15 cellular contexts compared by ENCODE assay signal in the genomic region with DNA sequence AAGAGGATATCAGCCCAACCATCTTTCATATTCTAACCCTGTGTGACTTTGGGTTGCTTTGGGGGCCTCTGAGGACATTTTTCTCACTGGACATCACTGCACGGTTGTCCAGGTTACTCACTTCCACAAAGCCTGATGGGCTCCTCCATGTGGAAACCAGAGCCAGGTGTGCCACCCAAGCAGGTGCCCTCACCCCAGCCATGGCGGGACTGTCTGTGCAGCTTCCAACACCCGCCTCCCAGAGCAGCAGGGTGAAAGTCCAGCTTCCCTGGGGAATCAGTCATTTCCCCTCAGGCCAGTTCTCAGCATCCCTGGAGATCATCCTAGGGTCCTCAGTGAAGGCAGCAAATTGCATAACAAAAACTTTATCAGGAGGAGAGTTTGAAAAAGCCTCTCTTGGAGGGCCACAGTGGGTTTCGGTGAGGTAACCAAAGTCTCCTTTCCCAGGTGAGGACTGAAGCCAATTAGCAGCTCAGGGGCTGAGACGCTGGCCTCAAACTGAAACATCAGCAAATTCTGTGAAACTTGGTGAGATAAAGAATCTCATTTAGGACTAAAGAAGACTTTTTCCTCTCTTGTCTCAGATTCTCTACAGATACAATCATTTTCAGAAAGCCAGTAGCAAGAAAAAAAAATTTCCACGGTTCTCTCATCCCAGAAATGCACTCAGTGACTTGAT.
DNase-seq lines count a peak whose midpoint lies in the region; ATAC-seq and TF ChIP-seq lines count a peak whose summit lies in the region.
"Had no signal": no experiment of that assay in that cellular context is flagged by ENCODE, and none has a peak within 500 bp of the region (broad histone marks: within the 10 kb centered on the region; RNA-seq: fewer than 3 reads in every experiment).

No MANE protein-coding gene starts in this region.

- no peak overlapping the region for H2BK5ac ChIP-seq in mesenchymal stem cell (ENCODE audit: low read depth, low read length, poor library complexity, severe bottlenecking)

- no peak overlapping the region for H2BK12ac ChIP-seq in mesenchymal stem cell (ENCODE audit: low read length in 2 of 2)

- H3K36me3 Mint-ChIP-seq in GM23338 (ENCODE audit: low read depth) (no peaks in the 10 kb centered on the region), WTC11 (peaks cover 7% of the 10 kb centered on the region; the same call in 1 of the 2 replicates)
- H3K36me3 Mint-ChIP-seq: IgD-negative memory B cell had no signal

- no peaks in the 10 kb centered on the region for H3K4me1 ChIP-seq in GM23338 (ENCODE audit: insufficient read depth)
- no peaks in the 10 kb centered on the region for H3K4me1 ChIP-seq in mesenchymal stem cell (ENCODE audit: control insufficient read depth, insufficient read depth, low read depth, low read length)
- no peaks in the 10 kb centered on the region for H3K4me1 ChIP-seq in mammary epithelial cell (ENCODE audit: insufficient read depth, low read length)

- 0 out of 2 replicates have a peak, but pooled peaks cover 3% of the 10 kb centered on the region for H3K9me2 ChIP-seq in GM23338 (ENCODE audit: insufficient read depth)

- no peak overlapping the region for H3K23ac ChIP-seq in mesenchymal stem cell (ENCODE audit: low read length in 2 of 2)

- no peak overlapping the region for H4K91ac ChIP-seq in mesenchymal stem cell (ENCODE audit: low read length)

- H3K9ac ChIP-seq in mesenchymal stem cell (ENCODE audit: low read length) (no peak overlapping the region), mammary epithelial cell (ENCODE audit: insufficient read depth, low read length) (no peak overlapping the region)

- CTCF ChIA-PET in WTC11 (lab: Charles Lee): no interaction called here
- CTCF ChIA-PET in mammary epithelial cell (lab: Charles Lee; ENCODE audit: low non-redundant PET): no interaction called here

- no peak overlapping the region for H3K18ac ChIP-seq in mesenchymal stem cell (ENCODE audit: low read depth in 1 of 2, low read length in 2 of 2)

- H3K14ac ChIP-seq in mesenchymal stem cell (ENCODE audit: low read length in 2 of 2): no peak overlapping the region

- H3K4me1 Mint-ChIP-seq in GM23338 (peaks cover 6% of the 10 kb centered on the region; the same call in 2 of the 3 replicates), WTC11 (peaks cover 11% of the 10 kb centered on the region; the same call in 1 of the 2 replicates)
- H3K4me1 Mint-ChIP-seq: B cell, IgD-negative memory B cell had no signal

- no peak overlapping the region for H3K27ac Mint-ChIP-seq in GM23338
- no peak overlapping the region for H3K27ac Mint-ChIP-seq in WTC11
- H3K27ac Mint-ChIP-seq: B cell; CD4-positive, alpha-beta T cell; IgD-negative memory B cell had no signal

- no peaks in the 10 kb centered on the region; the same call in 2 of the 3 replicates for H3K9me3 Mint-ChIP-seq in GM23338
- H3K9me3 Mint-ChIP-seq in WTC11: peaks cover 20% of the 10 kb centered on the region
- H3K9me3 Mint-ChIP-seq: CD4-positive, alpha-beta T cell had no signal

- intact Hi-C loops in mammary epithelial cell (cut with micrococcal nuclease): no loop called here

- TF ChIP-seq CTCF in GM23338 (conservative IDR thresholded peaks at IDR 0.05; ENCODE audit: low read depth in 2 of 2): no peak
- TF ChIP-seq CTCF in WTC11 (IDR thresholded peaks at IDR 0.05): no peak
- TF ChIP-seq CTCF in mammary epithelial cell (conservative IDR thresholded peaks at IDR 0.05 in 1 of 2, IDR thresholded peaks at IDR 0.05 in 1 of 2; ENCODE audit: extremely low read depth in 1 of 2, insufficient read depth in 1 of 2, low read depth in 1 of 2, low read length in 2 of 2): no peak

- H4K8ac ChIP-seq in mesenchymal stem cell (ENCODE audit: low read length): no peak overlapping the region

- H3K27me3 Mint-ChIP-seq in GM23338 (ENCODE audit: insufficient read depth, low read depth, poor library complexity) (peaks cover 30% of the 10 kb centered on the region), WTC11 (ENCODE audit: low read depth) (peaks cover 81% of the 10 kb centered on the region)
- H3K27me3 Mint-ChIP-seq: B cell; CD4-positive, alpha-beta T cell; IgD-negative memory B cell had no signal

- H2BK120ac ChIP-seq in mesenchymal stem cell (ENCODE audit: low read depth, low read length): no peak overlapping the region

- no peaks in the 10 kb centered on the region for H3F3A ChIP-seq in GM23338 (replicated peaks; ENCODE audit: low read depth)

- no peak overlapping the region for H3K4me2 ChIP-seq in GM23338
- H3K4me2 ChIP-seq in mesenchymal stem cell (ENCODE audit: low read length, poor library complexity, severe bottlenecking): no peak overlapping the region
- H3K4me2 ChIP-seq in mammary epithelial cell (ENCODE audit: insufficient read depth, low read depth, low read length): no peak overlapping the region

- 62% methylated on average over 5 of the region's 6 CpGs for WGBS in mesenchymal stem cell
- WGBS in mammary epithelial cell (ENCODE audit: low coverage, missing lambda C conversion rate): 46% methylated on average over 6 of the region's 6 CpGs

- no peak overlapping the region for H3K4me3 Mint-ChIP-seq in GM23338
- no peak overlapping the region for H3K4me3 Mint-ChIP-seq in WTC11
- H3K4me3 Mint-ChIP-seq: B cell; CD4-positive, alpha-beta T cell; IgD-negative memory B cell had no signal

- H2AFZ ChIP-seq in GM23338: no peak overlapping the region
- H2AFZ ChIP-seq in mesenchymal stem cell (ENCODE audit: low read depth, low read length): no peak overlapping the region
- H2AFZ ChIP-seq in mammary epithelial cell (ENCODE audit: low read depth, low read length): no peak overlapping the region

- no peak overlapping the region for H2AK5ac ChIP-seq in mesenchymal stem cell (ENCODE audit: low read length, severe bottlenecking)

- H3K4ac ChIP-seq in mesenchymal stem cell (ENCODE audit: low read depth in 1 of 2, low read length in 2 of 2): no peak overlapping the region

- no peaks in the 10 kb centered on the region for H3K79me1 ChIP-seq in mesenchymal stem cell (replicated peaks; ENCODE audit: low read length, poor library complexity, severe bottlenecking)

- BruUV-seq in mammary epithelial cell (replicated peaks; lab: Mats Ljungman, UMichigan): no TSS peak

- dilution Hi-C loops in mammary epithelial cell (cut with HindIII; ENCODE audit: low sequenced_read_pairs): no loop called here

- POLR2A ChIA-PET in WTC11 (lab: Charles Lee): interaction anchor here (0.6 kb wide), 1 partner anchor 640 kb away, joined by 3 read pairs; no protein-coding TSS in a partner anchor

- ATAC-seq in GM23338 (peak; percentile 28; the same call in 2 of the 3 replicates), WTC11 (no peak), HG03342 (IDR thresholded peaks at IDR 0.05; ENCODE audit: unreplicated experiment) (no peak)
- ATAC-seq: GM12878, HCT116 had no signal

- H3K9me3 ChIP-seq in mesenchymal stem cell (ENCODE audit: control insufficient read depth, low read length): peaks cover 4% of the 10 kb centered on the region
- H3K9me3 ChIP-seq in mammary epithelial cell (replicated peaks; ENCODE audit: insufficient read depth, low read length): peaks cover 2% of the 10 kb centered on the region

- H2BK15ac ChIP-seq in mesenchymal stem cell (ENCODE audit: low read depth, poor library complexity, severe bottlenecking): peak overlapping the region; percentile 77

- H3K4me3 ChIP-seq in GM23338 (no peak overlapping the region), mesenchymal stem cell (ENCODE audit: insufficient read depth in 1 of 2, low read depth in 1 of 2, low read length in 2 of 2) (no peak overlapping the region), mammary epithelial cell (replicated peaks in 1 of 3; ENCODE audit: insufficient read depth in 1 of 3, low read depth in 2 of 3, low read length in 3 of 3) (no peak overlapping the region)
- H3K4me3 ChIP-seq: GM12878 had no signal

- H3K36me3 ChIP-seq in GM23338 (ENCODE audit: insufficient read depth) (no peaks in the 10 kb centered on the region), mesenchymal stem cell (ENCODE audit: control insufficient read depth in 1 of 2, insufficient read depth in 2 of 2, low read depth in 1 of 2, low read length in 2 of 2) (no peaks in the 10 kb centered on the region), mammary epithelial cell (ENCODE audit: insufficient read depth, low read length) (no peaks in the 10 kb centered on the region)

- H3K27me3 ChIP-seq in GM23338 (ENCODE audit: insufficient read depth) (no peaks in the 10 kb centered on the region), mesenchymal stem cell (ENCODE audit: control insufficient read depth in 1 of 2, insufficient read depth in 1 of 2, low read length in 2 of 2) (no peaks in the 10 kb centered on the region), mammary epithelial cell (ENCODE audit: insufficient read depth, low read length) (peaks cover 5% of the 10 kb centered on the region)

- DNase-seq in GM23338 (ENCODE audit: low spot score) (no peak), WTC11 (ENCODE audit: low spot score) (no peak), mesenchymal stem cell (no peak), KBM-7 (no peak), MV-4-11 (lab: John Stamatoyannopoulos, UW) (no peak), mammary epithelial cell (no peak)
- DNase-seq: C1 segment of cervical spinal cord; Calu3; CD4-positive, alpha-beta T cell; DMS 273 treated with DMSO at 0.1 percent for 48 hours had no signal

- H3K27ac ChIP-seq in GM23338 (ENCODE audit: low read depth) (no peak overlapping the region), mesenchymal stem cell (ENCODE audit: low read length, poor library complexity, severe bottlenecking) (no peak overlapping the region), mammary epithelial cell (ENCODE audit: insufficient read depth, low read depth, low read length) (no peak overlapping the region)

- no peaks in the 10 kb centered on the region for H4K20me1 ChIP-seq in GM23338 (replicated peaks; ENCODE audit: insufficient read depth)
- H4K20me1 ChIP-seq in mammary epithelial cell (ENCODE audit: insufficient read depth, low read length): no peaks in the 10 kb centered on the region

- H3K79me2 ChIP-seq in GM23338 (replicated peaks; ENCODE audit: insufficient read depth) (no peaks in the 10 kb centered on the region), mammary epithelial cell (ENCODE audit: insufficient read depth, low read length) (no peaks in the 10 kb centered on the region)

- in situ Hi-C loops in KBM-7 (cut with MboI; ENCODE audit: low pct_unique_long_range_greater_than_20kb, low sequenced_read_pairs): no loop called here
- in situ Hi-C loops in mammary epithelial cell (cut with MboI; ENCODE audit: low sequenced_read_pairs in 2 of 2): no loop called here

TF ChIP-seq in WTC11, 78 proteins besides CTCF, POLR2A, EP300 and RAD21:
- no peak for TF ChIP-seq E2F1 (CRISPR knock-in tag; IDR thresholded peaks at IDR 0.05)
- TF ChIP-seq ZNF423 (CRISPR knock-in tag; IDR thresholded peaks at IDR 0.05): 0 out of 2 replicates have a peak, but pooled peaks have one; percentile 13
